11 cellular contexts compared by ENCODE assay signal in genomic region chr14:99774526-99775307, GRCh38. TPM values are rescaled to one million over a fixed set of nuclear protein-coding genes. Genes with fewer than 3 reads are reported as not detected.
DNase-seq lines count a peak whose midpoint lies in the region; ATAC-seq, FAIRE-seq and TF ChIP-seq lines count a peak whose summit lies in the region.
"Had no signal": no experiment of that assay in that cellular context is flagged by ENCODE, and none has a peak within 500 bp of the region (broad histone marks: within the 10 kb centered on the region; RNA-seq: fewer than 3 reads in every experiment).

No MANE protein-coding gene starts in this region.

- no peak overlapping the region for H3K4me3 ChIP-seq in GM23248
- H3K4me3 ChIP-seq in H1 (ENCODE audit: extremely low read depth in 1 of 4, insufficient read depth in 2 of 4, low read depth in 3 of 4, low read length in 4 of 4) = 0 out of 8 replicates have a peak overlapping the region, but pooled peaks of 1 of the 4 experiments have one; percentile 10

- 59 to 60% methylated on average over 6 of the region's 6 CpGs for WGBS in GM23248 (ENCODE audit: low coverage in 1 of 2, low lambda C conversion rate in 2 of 2, missing lambda C conversion rate in 2 of 2), 2 experiments
- 54% methylated on average over 6 of the region's 6 CpGs; no CpG with 5 or more reads in 1 of the 2 experiments for WGBS in H1 (ENCODE audit: extremely low coverage in 1 of 2, insufficient coverage in 1 of 2, insufficient read length in 1 of 2, insufficient replicate concordance in 2 of 2, low coverage in 1 of 2, low lambda C conversion rate in 2 of 2, missing lambda C conversion rate in 1 of 2), 2 experiments

- H3K4me3 Mint-ChIP-seq in activated T-cell treated with anti-CD3 and anti-CD28 coated beads, Interleukin-2, amount 50 U/mL, for 4 hours = no peak overlapping the region
- H3K4me3 Mint-ChIP-seq: activated naive CD4-positive, alpha-beta T cell treated with anti-CD3 and anti-CD28 coated beads, Interleukin-2, amount 10 ng/mL, durations not matched to agents 7 days and 5 days had no signal

- POLR2A ChIA-PET in H1 (lab: Charles Lee; ENCODE audit: partially characterized antibody) = interaction anchor here (0.7 to 1.8 kb wide), 5 partner anchors 10 to 23 kb away, joined by 3 to 8 read pairs (median 3); partner anchors contain the start of gene EML1

- no peak for TF ChIP-seq POLR2A in H1 (IDR thresholded peaks at IDR 0.05; ENCODE audit: control extremely low read depth in 1 of 2, low read depth in 2 of 2, low read length in 2 of 2)

- H2BK15ac ChIP-seq in H1 (ENCODE audit: low read length) = peak overlapping the region; percentile 53; the same call in 1 of the 2 replicates

- peak; percentile 55 for DNase-seq in GM23248
- DNase-seq in NCI-H446 (lab: John Stamatoyannopoulos, UW) = peak; percentile 55 to 81
- DNase-seq in H1 (ENCODE audit: low read depth in 1 of 2, low spot score in 2 of 2) = no peak
- peak; percentile 70 for DNase-seq in occipital lobe (lab: John Stamatoyannopoulos, UW)
- DNase-seq in activated T-cell treated with anti-CD3 and anti-CD28 coated beads, Interleukin-2, amount 50 U/mL, for 4 hours = no peak
- DNase-seq in NCI-H146 (lab: John Stamatoyannopoulos, UW) = no peak
- DNase-seq: activated naive CD4-positive, alpha-beta T cell treated with anti-CD3 and anti-CD28 coated beads, Interleukin-2, amount 10 ng/mL, durations not matched to agents 7 days and 5 days; DND-41 had no signal

- H3K18ac ChIP-seq in H1 (ENCODE audit: extremely low read depth, low read length) = peak overlapping the region; percentile 85

- H3K27ac ChIP-seq in GM23248 (no peak overlapping the region), H1 (ENCODE audit: low read depth, low read length) (no peak overlapping the region)
- H3K27ac ChIP-seq: epithelial cell of prostate had no signal

- no peak overlapping the region for H3K23ac ChIP-seq in H1 (ENCODE audit: insufficient read length)

- peak overlapping the region; percentile 53; the same call in 1 of the 2 replicates for H2BK12ac ChIP-seq in H1 (ENCODE audit: low read depth, low read length)

- peaks cover 16% of the 10 kb centered on the region for H3K4me1 ChIP-seq in GM23248 (ENCODE audit: insufficient read depth)
- peaks cover 12 to 27% (median 20%) of the 10 kb centered on the region in 4 experiments for H3K4me1 ChIP-seq in H1 (replicated peaks in 1 of 4; ENCODE audit: control insufficient read depth in 3 of 4, insufficient read depth in 4 of 4, low read length in 3 of 4)

- H2AK5ac ChIP-seq in H1 (ENCODE audit: low read depth, low read length) = no peak overlapping the region

- H2BK20ac ChIP-seq in H1 (ENCODE audit: low read length) = peak overlapping the region; percentile 89

- H3K79me2 ChIP-seq in GM23248 (ENCODE audit: insufficient read depth) (no peaks in the 10 kb centered on the region), H1 (ENCODE audit: control insufficient read depth in 1 of 2, insufficient read depth in 2 of 2, low read length in 2 of 2) (no peaks in the 10 kb centered on the region)

- H3K56ac ChIP-seq in H1 (replicated peaks; ENCODE audit: insufficient read length, low read depth, low read length) = no peak overlapping the region

- no peak for ATAC-seq in activated T-cell treated with anti-CD3 and anti-CD28 coated beads, Interleukin-2, amount 50 U/mL, for 4 hours
- no peak for ATAC-seq in HG02798 (IDR thresholded peaks at IDR 0.05; ENCODE audit: poor library complexity, unreplicated experiment)
- no peak for ATAC-seq in GM18858 (IDR thresholded peaks at IDR 0.05; ENCODE audit: unreplicated experiment)

- no peak overlapping the region for H3K9ac ChIP-seq in GM23248
- H3K9ac ChIP-seq in H1 (replicated peaks in 1 of 4; ENCODE audit: extremely low read depth in 1 of 4, low read depth in 3 of 4, low read length in 3 of 4) = 0 out of 7 replicates have a peak overlapping the region, but pooled peaks of 1 of the 4 experiments have one; percentile 4

- no peak overlapping the region for H2AFZ ChIP-seq in GM23248
- H2AFZ ChIP-seq in H1 (ENCODE audit: low read length) = 0 out of 2 replicates have a peak overlapping the region, but pooled peaks have one; percentile 17

- H3K27me3 Mint-ChIP-seq in activated T-cell treated with anti-CD3 and anti-CD28 coated beads, Interleukin-2, amount 50 U/mL, for 4 hours (ENCODE audit: low read depth) = peaks cover 27% of the 10 kb centered on the region

- no peaks in the 10 kb centered on the region for H3K4me1 Mint-ChIP-seq in activated T-cell treated with anti-CD3 and anti-CD28 coated beads, Interleukin-2, amount 50 U/mL, for 4 hours (ENCODE audit: low read depth)
- H3K4me1 Mint-ChIP-seq: activated naive CD4-positive, alpha-beta T cell treated with anti-CD3 and anti-CD28 coated beads, Interleukin-2, amount 10 ng/mL, durations not matched to agents 7 days and 5 days had no signal

- H3K36me3 ChIP-seq in GM23248 (ENCODE audit: low read depth) (no peaks in the 10 kb centered on the region), H1 (ENCODE audit: control insufficient read depth in 2 of 4, insufficient read depth in 4 of 4, low read length in 3 of 4) (no peaks in the 10 kb centered on the region)

- H4K5ac ChIP-seq in H1 (ENCODE audit: insufficient read length, low read depth, low read length) = peak overlapping the region; percentile 12

- H3K9me3 ChIP-seq in GM23248 (ENCODE audit: low read depth) (no peaks in the 10 kb centered on the region), H1 (ENCODE audit: insufficient read depth in 2 of 2, low read depth in 1 of 2, low read length in 1 of 2) (peaks cover 0 to 2% of the 10 kb centered on the region in 2 experiments; a peak in 1 of 4 replicates)

- no peak overlapping the region for H4K8ac ChIP-seq in H1 (ENCODE audit: extremely low read depth, insufficient read depth, low read length)

- peak overlapping the region; percentile 57 for H3K4ac ChIP-seq in H1 (replicated peaks; ENCODE audit: insufficient read length, low read depth, low read length)

- H4K91ac ChIP-seq in H1 (replicated peaks; ENCODE audit: insufficient read length, low read length) = peak overlapping the region; percentile 87

- no peaks in the 10 kb centered on the region for H3K36me3 Mint-ChIP-seq in activated T-cell treated with anti-CD3 and anti-CD28 coated beads, Interleukin-2, amount 50 U/mL, for 4 hours (ENCODE audit: insufficient read depth)
- H3K36me3 Mint-ChIP-seq: activated naive CD4-positive, alpha-beta T cell treated with anti-CD3 and anti-CD28 coated beads, Interleukin-2, amount 10 ng/mL, durations not matched to agents 7 days and 5 days had no signal

- H3K27me3 ChIP-seq in GM23248 (replicated peaks; ENCODE audit: insufficient read depth) = no peaks in the 10 kb centered on the region
- no peaks in the 10 kb centered on the region for H3K27me3 ChIP-seq in H1 (replicated peaks in 1 of 4; ENCODE audit: control insufficient read depth in 3 of 4, extremely low read depth in 1 of 4, insufficient read depth in 3 of 4, low read length in 3 of 4)

- H3K79me1 ChIP-seq in H1 (ENCODE audit: low read depth, low read length) = no peaks in the 10 kb centered on the region

- H3K14ac ChIP-seq in H1 (ENCODE audit: insufficient read length) = no peak overlapping the region

- CTCF ChIA-PET in H1 (lab: Charles Lee; ENCODE audit: partially characterized antibody) = interaction anchor here (0.7 to 2.6 kb wide), 12 partner anchors 12 to 125 kb away, joined by 3 to 9 read pairs (median 4); no protein-coding TSS in a partner anchor

- no peak overlapping the region for H2BK5ac ChIP-seq in H1 (ENCODE audit: low read depth, low read length)

- TF ChIP-seq CTCF in H1 (IDR thresholded peaks at IDR 0.05; ENCODE audit: control extremely low read depth in 1 of 3, insufficient read depth in 1 of 3, low read depth in 1 of 3, low read length in 3 of 3) = no peak

- H4K20me1 ChIP-seq in GM23248 (ENCODE audit: insufficient read depth) (no peaks in the 10 kb centered on the region), H1 (replicated peaks in 1 of 2; ENCODE audit: control insufficient read depth in 1 of 2, insufficient read depth in 2 of 2, low read length in 2 of 2) (no peaks in the 10 kb centered on the region)

- H3K23me2 ChIP-seq in H1 (ENCODE audit: low read depth, low read length) = no peaks in the 10 kb centered on the region

- H3K9me3 Mint-ChIP-seq in activated T-cell treated with anti-CD3 and anti-CD28 coated beads, Interleukin-2, amount 50 U/mL, for 4 hours = peaks cover 12% of the 10 kb centered on the region
- H3K9me3 Mint-ChIP-seq: activated naive CD4-positive, alpha-beta T cell treated with anti-CD3 and anti-CD28 coated beads, Interleukin-2, amount 10 ng/mL, durations not matched to agents 7 days and 5 days had no signal

- no peak for TF ChIP-seq RAD21 in H1 (IDR thresholded peaks at IDR 0.05 in 1 of 2, conservative IDR thresholded peaks at IDR 0.05 in 1 of 2; ENCODE audit: low read depth in 2 of 2, low read length in 2 of 2)

- TF ChIP-seq EP300 in H1 (IDR thresholded peaks at IDR 0.05; ENCODE audit: borderline replicate concordance in 1 of 2, low read depth in 2 of 2, low read length in 2 of 2) = no peak

- FAIRE-seq in H1 (lab: Jason Lieb, UNC) = no peak

- no peak overlapping the region for H3K4me2 ChIP-seq in GM23248 (ENCODE audit: unreplicated experiment)
- peak overlapping the region; percentile 19 to 45 for H3K4me2 ChIP-seq in H1 (ENCODE audit: insufficient read depth in 1 of 2, low read depth in 2 of 2, low read length in 2 of 2)

- H3F3A ChIP-seq in GM23248 (ENCODE audit: insufficient read depth) = peaks cover 13% of the 10 kb centered on the region; the same call in 1 of the 2 replicates

- peak overlapping the region; percentile 38 for H2BK120ac ChIP-seq in H1 (replicated peaks; ENCODE audit: low read depth, low read length)

- in situ Hi-C loops in GM23248 (cut with MboI) = no loop called here

- no peaks in the 10 kb centered on the region for H3K9me2 ChIP-seq in GM23248 (ENCODE audit: insufficient read depth)

TF ChIP-seq in H1, 55 proteins besides CTCF, POLR2A, EP300 and RAD21:
- no peak for TF ChIP-seq CTBP2 (IDR thresholded peaks at IDR 0.05; ENCODE audit: borderline replicate concordance, insufficient read depth, insufficient read length, low read length)

RNA-seq across cellular contexts. Expression of gene EML1, which starts 18.5 kb away (rescaled TPM):
- 17.9 and 35.8 TPM in 2 replicates for total RNA-seq in GM23248 (2014; rRNA removed; shearing (Covaris generic))
- 14.8 and 15.0 TPM in 2 replicates for polyA plus RNA-seq in GM23248 (2016; fragmentation: Nextera tagmentation; extraction: Ambion mirVana)
- 24.7 and 32.9 TPM in 2 replicates for total RNA-seq in H1 (2021; fragmentation: NEBNext Ultra II Directional; extraction: Animal tissue kit (Norgen Biotek cat#: 25700))
- 9.8 and 11.1 TPM in 2 replicates for polyA plus RNA-seq in H1 (2011; rRNA removed)
- 11.8 TPM for polyA plus RNA-seq in H1 (2011; cell fraction: cytosol; rRNA removed)
- 30.9 TPM for polyA plus RNA-seq in H1 (2011; cell fraction: nucleus; rRNA removed)
- 16.6 to 36.3 TPM (median 23.0 TPM) in 4 replicates for polyA plus RNA-seq in H1 (2012, experiment 1 of 2)
- polyA plus RNA-seq in H1 (2012, experiment 2 of 2) = 3.3 TPM
- 6.5 TPM for polyA plus RNA-seq in H1 (2013, experiment 1 of 2)
- polyA plus RNA-seq in H1 (2013, experiment 2 of 2) = 6.7 TPM
- 55.1 and 82.5 TPM in 2 replicates for polyA minus RNA-seq in H1 (2011; rRNA and poly(A)+ RNA removed)
- polyA minus RNA-seq in H1 (2011; cell fraction: cytosol; rRNA and poly(A)+ RNA removed) = 20.8 TPM
- polyA minus RNA-seq in H1 (2011; cell fraction: nucleus; rRNA and poly(A)+ RNA removed) = 60.8 TPM
- total RNA-seq in occipital lobe = 137 TPM
- total RNA-seq in activated T-cell treated with anti-CD3 and anti-CD28 coated beads, Interleukin-2, amount 50 U/mL, for 4 hours = 1 to 10 TPM in 2 of 3 donors, under 1 TPM in 1; 0.86 to 2.4 (median 1.3) TPM

Comparison
In these comparisons a context has a peak if more than half of its experiments do, and no peak if none do; other contexts are left out.
1. DNase-seq: peak in GM23248 (single experiment), NCI-H446 (2 of 2) and occipital lobe (single experiment); none in H1 (0 of 2), activated T-cell treated with anti-CD3 and anti-CD28 coated beads, Interleukin-2, amount 50 U/mL, for 4 hours (single experiment) and NCI-H146 (single experiment).